Comparison of ENCODE assay signal across 1 cellular context in genomic region chr3:27368831-27369607, GRCh38.
TF ChIP-seq lines count a peak whose summit lies in the region.

TSS of gene NEK10 (minus strand) at chr3:27369383. CDS start at chr3:27352882, 16,501 bp downstream.

TF ChIP-seq in HepG2, 621 proteins besides CTCF, POLR2A, EP300 and RAD21 (continued from another document and continues in another):
- TF ChIP-seq ZUFSP (CRISPR knock-in tag; IDR thresholded peaks at IDR 0.05; ENCODE audit: borderline replicate concordance) (no peak), HNRNPUL1 (IDR thresholded peaks at IDR 0.05; ENCODE audit: low read depth, low read length) (no peak), ZNF530 (CRISPR knock-in tag; IDR thresholded peaks at IDR 0.05; ENCODE audit: low read depth) (no peak), ZNF557 (CRISPR knock-in tag; IDR thresholded peaks at IDR 0.05) (no peak), MAFF (IDR thresholded peaks at IDR 0.05; ENCODE audit: low read depth, low read length) (no peak), ZNF333 (CRISPR knock-in tag; IDR thresholded peaks at IDR 0.05; ENCODE audit: borderline replicate concordance) (no peak), ZFX (CRISPR knock-in tag; IDR thresholded peaks at IDR 0.05; ENCODE audit: low read depth) (0 out of 2 replicates have a peak, but pooled peaks have one; percentile 30), ZNF781 (CRISPR knock-in tag; IDR thresholded peaks at IDR 0.05; ENCODE audit: borderline replicate concordance, not compliant biosample characterization) (no peak), FUBP1 (CRISPR knock-in tag; IDR thresholded peaks at IDR 0.05; ENCODE audit: borderline replicate concordance) (no peak), MXD4 (CRISPR knock-in tag; IDR thresholded peaks at IDR 0.05) (peak; percentile 89; the same call in 1 of the 2 replicates), DNMT3B (CRISPR knock-in tag; conservative IDR thresholded peaks at IDR 0.05) (no peak), ZMAT3 (CRISPR knock-in tag; conservative IDR thresholded peaks at IDR 0.05) (no peak), XRCC5 (optimal IDR thresholded peaks at IDR 0.05; ENCODE audit: low read length) (no peak), SRSF9 (IDR thresholded peaks at IDR 0.05; ENCODE audit: borderline replicate concordance, insufficient read depth, low read depth, low read length, poor library complexity, severe bottlenecking) (no peak), RARG (CRISPR knock-in tag; IDR thresholded peaks at IDR 0.05; ENCODE audit: low read depth) (no peak), KDM2A (CRISPR knock-in tag; IDR thresholded peaks at IDR 0.05; ENCODE audit: borderline replicate concordance, low read depth) (peak; percentile 99), SALL1 (CRISPR knock-in tag; IDR thresholded peaks at IDR 0.05) (peak; percentile 87), ZNF510 (CRISPR knock-in tag; IDR thresholded peaks at IDR 0.05; ENCODE audit: low read depth) (no peak), REL (CRISPR knock-in tag; conservative IDR thresholded peaks at IDR 0.05) (no peak), ZNF451 (CRISPR knock-in tag; IDR thresholded peaks at IDR 0.05) (no peak), AFF4 (CRISPR knock-in tag; IDR thresholded peaks at IDR 0.05) (no peak), MBNL3 (CRISPR knock-in tag; conservative IDR thresholded peaks at IDR 0.05) (no peak), KLF6 (CRISPR knock-in tag; IDR thresholded peaks at IDR 0.05) (0 out of 2 replicates have a peak, but pooled peaks have one; percentile 61), PAX8 (CRISPR knock-in tag; IDR thresholded peaks at IDR 0.05; ENCODE audit: borderline replicate concordance) (no peak), PREB (CRISPR knock-in tag; IDR thresholded peaks at IDR 0.05) (no peak), ZNF883 (CRISPR knock-in tag; IDR thresholded peaks at IDR 0.05; ENCODE audit: not compliant biosample characterization) (no peak), ZNF337 (CRISPR knock-in tag; IDR thresholded peaks at IDR 0.05; ENCODE audit: borderline replicate concordance, low read depth) (no peak), JDP2 (CRISPR knock-in tag; IDR thresholded peaks at IDR 0.05; ENCODE audit: borderline replicate concordance) (no peak), ZGPAT (CRISPR knock-in tag; IDR thresholded peaks at IDR 0.05) (0 out of 2 replicates have a peak, but pooled peaks have one; percentile 28), ZBTB21 (CRISPR knock-in tag; IDR thresholded peaks at IDR 0.05) (no peak), ZC3H13 (CRISPR knock-in tag; IDR thresholded peaks at IDR 0.05) (0 out of 2 replicates have a peak, but pooled peaks have one; percentile 56), ZNF570 (CRISPR knock-in tag; IDR thresholded peaks at IDR 0.05; ENCODE audit: borderline replicate concordance) (no peak), ISX (CRISPR knock-in tag; conservative IDR thresholded peaks at IDR 0.05) (no peak), LBX2 (CRISPR knock-in tag; IDR thresholded peaks at IDR 0.05; ENCODE audit: borderline replicate concordance) (no peak), KDM5B (CRISPR knock-in tag; IDR thresholded peaks at IDR 0.05; ENCODE audit: borderline replicate concordance) (0 out of 2 replicates have a peak, but pooled peaks have one; percentile 29), ZNF766 (CRISPR knock-in tag; IDR thresholded peaks at IDR 0.05; ENCODE audit: borderline replicate concordance) (0 out of 2 replicates have a peak, but pooled peaks have one; percentile 37), ZNF101 (CRISPR knock-in tag; IDR thresholded peaks at IDR 0.05; ENCODE audit: borderline replicate concordance, low read depth) (no peak), PHB2 (IDR thresholded peaks at IDR 0.05; ENCODE audit: partially characterized antibody) (no peak), LCORL (IDR thresholded peaks at IDR 0.05) (no peak), LCORL (CRISPR knock-in tag; IDR thresholded peaks at IDR 0.05) (no peak), ARNTL (CRISPR knock-in tag; IDR thresholded peaks at IDR 0.05) (no peak), CEBPB (IDR thresholded peaks at IDR 0.05; ENCODE audit: borderline replicate concordance, low read depth, low read length) (no peak), ZNF615 (CRISPR knock-in tag; IDR thresholded peaks at IDR 0.05; ENCODE audit: borderline replicate concordance) (no peak), SOX6 (IDR thresholded peaks at IDR 0.05) (no peak), SOX6 (CRISPR knock-in tag; IDR thresholded peaks at IDR 0.05) (peak; percentile 33; the same call in 1 of the 2 replicates), ZNF670 (CRISPR knock-in tag; IDR thresholded peaks at IDR 0.05; ENCODE audit: borderline replicate concordance) (no peak), IRF9 (CRISPR knock-in tag; IDR thresholded peaks at IDR 0.05; ENCODE audit: borderline replicate concordance) (0 out of 2 replicates have a peak, but pooled peaks have one; percentile 21), ZNF790 (CRISPR knock-in tag; IDR thresholded peaks at IDR 0.05; ENCODE audit: borderline replicate concordance) (no peak), MYPOP (CRISPR knock-in tag; IDR thresholded peaks at IDR 0.05) (no peak), CBX1 (IDR thresholded peaks at IDR 0.05; ENCODE audit: low read depth) (peak; percentile 46), NFKBIZ (CRISPR knock-in tag; IDR thresholded peaks at IDR 0.05) (no peak; the same call in 1 of the 2 replicates), SUZ12 (IDR thresholded peaks at IDR 0.05; ENCODE audit: low read depth, low read length) (no peak), ZNF383 (CRISPR knock-in tag; IDR thresholded peaks at IDR 0.05; ENCODE audit: borderline replicate concordance) (no peak), ZNF44 (CRISPR knock-in tag; IDR thresholded peaks at IDR 0.05) (no peak), GMEB2 (CRISPR knock-in tag; IDR thresholded peaks at IDR 0.05; ENCODE audit: low read depth) (no peak), KAT8 (CRISPR knock-in tag; IDR thresholded peaks at IDR 0.05) (peak; percentile 51), ZNF20 (CRISPR knock-in tag; IDR thresholded peaks at IDR 0.05) (no peak), ZNF180 (CRISPR knock-in tag; IDR thresholded peaks at IDR 0.05; ENCODE audit: borderline replicate concordance, low read depth) (no peak), ZFP36 (IDR thresholded peaks at IDR 0.05; ENCODE audit: borderline replicate concordance, low read depth, low read length, partially characterized antibody) (no peak), TBX3 (IDR thresholded peaks at IDR 0.05; ENCODE audit: borderline replicate concordance) (peak; percentile 50; the same call in 1 of the 2 replicates), SAFB2 (CRISPR knock-in tag; IDR thresholded peaks at IDR 0.05; ENCODE audit: borderline replicate concordance, low read depth) (no peak), ZFY (CRISPR knock-in tag; IDR thresholded peaks at IDR 0.05) (peak; percentile 37; the same call in 1 of the 2 replicates)
